In the genomic region with DNA sequence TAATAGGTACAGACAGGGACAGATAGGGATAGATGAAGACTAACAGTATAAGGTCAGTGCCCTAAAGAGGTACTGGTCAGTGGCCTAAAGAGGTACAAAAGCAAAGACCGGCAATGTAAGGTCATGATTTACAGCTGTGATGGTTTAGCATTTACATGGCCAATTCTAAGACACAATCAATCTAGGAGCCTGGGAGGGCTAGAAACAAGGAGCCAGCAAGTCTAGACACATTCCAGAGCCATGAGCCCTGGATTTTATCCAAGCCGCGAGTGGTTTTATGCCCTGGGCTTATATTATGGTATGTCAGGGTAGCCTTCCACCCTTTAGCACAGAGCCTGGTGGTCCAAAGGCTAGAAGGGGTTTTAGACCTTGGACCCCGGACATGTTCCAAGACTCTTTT, we compare ENCODE assay signal across 21 cellular contexts.
"Had no signal": no experiment of that assay in that cellular context is flagged by ENCODE, and none has a peak within 500 bp of the region (broad histone marks: within the 10 kb centered on the region; RNA-seq: fewer than 3 reads in every experiment).

No MANE protein-coding gene starts in this region.

- H3K4me1 ChIP-seq: neural progenitor cell, stomach, upper lobe of right lung had no signal

- ATAC-seq: effector memory CD8-positive, alpha-beta T cell; left lobe of liver; T-helper 17 cell; upper lobe of right lung; WTC11 had no signal

- H3K4me1 Mint-ChIP-seq: activated CD4-positive, alpha-beta memory T cell treated with anti-CD3 and anti-CD28 coated beads, Interleukin-2, amount 10 ng/mL, durations not matched to agents 7 days and 5 days; activated naive CD4-positive, alpha-beta T cell treated with anti-CD3 and anti-CD28 coated beads, Interleukin-2, amount 50 U/mL, for 24 hours; naive B cell; neural progenitor cell; T-helper 17 cell; WTC11 had no signal

- H3K27ac Mint-ChIP-seq: activated CD4-positive, alpha-beta memory T cell treated with anti-CD3 and anti-CD28 coated beads, Interleukin-2, amount 10 ng/mL, durations not matched to agents 7 days and 5 days; activated naive CD4-positive, alpha-beta T cell treated with anti-CD3 and anti-CD28 coated beads, Interleukin-2, amount 50 U/mL, for 24 hours; activated T-cell treated with anti-CD3 and anti-CD28 coated beads, Interleukin-2, amount 50 U/mL, for 24 hours; effector memory CD8-positive, alpha-beta T cell; neural progenitor cell; T-helper 17 cell; WTC11 had no signal

- H3K36me3 ChIP-seq: neural progenitor cell, ovary, stomach, thoracic aorta, upper lobe of right lung had no signal

- H3K9me3 ChIP-seq: ovary, thoracic aorta, upper lobe of right lung had no signal

- H3K4me2 ChIP-seq: hepatocyte, neural progenitor cell had no signal

- H3K27me3 ChIP-seq: hepatocyte, neural progenitor cell, ovary, stomach, upper lobe of right lung had no signal

- H3K4me3 Mint-ChIP-seq: activated CD4-positive, alpha-beta memory T cell treated with anti-CD3 and anti-CD28 coated beads, Interleukin-2, amount 10 ng/mL, durations not matched to agents 7 days and 5 days; activated naive CD4-positive, alpha-beta T cell treated with anti-CD3 and anti-CD28 coated beads, Interleukin-2, amount 50 U/mL, for 24 hours; activated T-cell treated with anti-CD3 and anti-CD28 coated beads, Interleukin-2, amount 50 U/mL, for 24 hours; effector memory CD8-positive, alpha-beta T cell; naive B cell; neural progenitor cell; T-helper 17 cell; WTC11 had no signal

- H3K27ac ChIP-seq: hepatocyte, neural progenitor cell, ovary, stomach, thoracic aorta, upper lobe of right lung had no signal

- DNase-seq: activated CD4-positive, alpha-beta memory T cell treated with anti-CD3 and anti-CD28 coated beads, Interleukin-2, amount 10 ng/mL, durations not matched to agents 7 days and 5 days; activated CD4-positive, alpha-beta T cell treated with anti-CD3 and anti-CD28 coated beads for 4 hours; activated effector memory CD4-positive, alpha-beta T cell treated with Interleukin-2 at 50 U/mL for 16 hours; activated T-cell treated with anti-CD3 and anti-CD28 coated beads, Interleukin-2, amount 50 U/mL, for 24 hours; cerebellar nuclear complex; dermis blood vessel endothelial cell; effector memory CD8-positive, alpha-beta T cell; islet precursor cell; naive B cell; ovary; stimulated activated CD4-positive, alpha-beta T cell treated with anti-CD3 and anti-CD28 coated beads, Interleukin-12 subunit alpha, Interleukin-12 subunit beta, amount 100 ng/mL, for 4 hours; stimulated activated CD4-positive, alpha-beta T cell treated with anti-CD3 and anti-CD28 coated beads, Interleukin-2, amount 100 ng/mL, for 24 hours; stomach; T-helper 17 cell; upper lobe of right lung had no signal

- H3K27me3 Mint-ChIP-seq: activated CD4-positive, alpha-beta memory T cell treated with anti-CD3 and anti-CD28 coated beads, Interleukin-2, amount 10 ng/mL, durations not matched to agents 7 days and 5 days; activated naive CD4-positive, alpha-beta T cell treated with anti-CD3 and anti-CD28 coated beads, Interleukin-2, amount 50 U/mL, for 24 hours; activated T-cell treated with anti-CD3 and anti-CD28 coated beads, Interleukin-2, amount 50 U/mL, for 24 hours; effector memory CD8-positive, alpha-beta T cell; naive B cell; T-helper 17 cell had no signal

- H3K9ac ChIP-seq: neural progenitor cell had no signal

- H3K36me3 Mint-ChIP-seq: activated naive CD4-positive, alpha-beta T cell treated with anti-CD3 and anti-CD28 coated beads, Interleukin-2, amount 50 U/mL, for 24 hours; naive B cell; neural progenitor cell had no signal

- H2AFZ ChIP-seq: hepatocyte, neural progenitor cell had no signal

- H3K4me3 ChIP-seq: hepatocyte, neural progenitor cell, ovary, stomach, thoracic aorta, upper lobe of right lung had no signal

- H3K9me3 Mint-ChIP-seq: activated naive CD4-positive, alpha-beta T cell treated with anti-CD3 and anti-CD28 coated beads, Interleukin-2, amount 50 U/mL, for 24 hours; activated T-cell treated with anti-CD3 and anti-CD28 coated beads, Interleukin-2, amount 50 U/mL, for 24 hours had no signal

- H3K79me2 ChIP-seq: hepatocyte had no signal
